15 cellular contexts compared by ENCODE assay signal in genomic region chr14:24715239-24715638, GRCh38.
DNase-seq lines count a peak whose midpoint lies in the region; ATAC-seq lines count a peak whose summit lies in the region.
"Had no signal": no experiment of that assay in that cellular context is flagged by ENCODE, and none has a peak within 500 bp of the region (broad histone marks: within the 10 kb centered on the region; RNA-seq: fewer than 3 reads in every experiment).

No MANE protein-coding gene starts in this region.

- H4K91ac ChIP-seq in mesenchymal stem cell (ENCODE audit: low read length): peak overlapping the region; percentile 15

- H3K27ac Mint-ChIP-seq in activated CD4-positive, alpha-beta T cell treated with anti-CD3 and anti-CD28 coated beads for 36 hours: no peak overlapping the region
- H3K27ac Mint-ChIP-seq in activated T-cell treated with anti-CD3 and anti-CD28 coated beads, Interleukin-2, amount 50 U/mL, for 72 hours: no peak overlapping the region
- H3K27ac Mint-ChIP-seq in stimulated activated naive CD8-positive, alpha-beta T cell treated with anti-CD3 and anti-CD28 coated beads, Interleukin-15, amount 100 ng/mL, for 72 hours: peak overlapping the region in 1 of 2 donors; percentile 71
- H3K27ac Mint-ChIP-seq: CD4-positive, alpha-beta T cell had no signal

- peaks cover 6% of the 10 kb centered on the region for H3K4me1 Mint-ChIP-seq in activated CD4-positive, alpha-beta T cell treated with anti-CD3 and anti-CD28 coated beads for 36 hours
- H3K4me1 Mint-ChIP-seq in activated T-cell treated with anti-CD3 and anti-CD28 coated beads, Interleukin-2, amount 50 U/mL, for 72 hours (ENCODE audit: low read depth): peaks cover 11% of the 10 kb centered on the region
- peaks cover 12% of the 10 kb centered on the region for H3K4me1 Mint-ChIP-seq in stimulated activated naive CD8-positive, alpha-beta T cell treated with anti-CD3 and anti-CD28 coated beads, Interleukin-15, amount 100 ng/mL, for 72 hours

- peak; percentile 42 for ATAC-seq in activated CD4-positive, alpha-beta T cell treated with anti-CD3 and anti-CD28 coated beads for 36 hours
- ATAC-seq in activated T-cell treated with anti-CD3 and anti-CD28 coated beads, Interleukin-2, amount 50 U/mL, for 72 hours (replicated peaks in 1 of 2): peak; percentile 66 to 84
- ATAC-seq in stimulated activated naive CD8-positive, alpha-beta T cell treated with anti-CD3 and anti-CD28 coated beads, Interleukin-15, amount 100 ng/mL, for 72 hours: peak; percentile 75
- no peak for ATAC-seq in HG02759 (IDR thresholded peaks at IDR 0.05; ENCODE audit: unreplicated experiment)
- ATAC-seq: A549 had no signal

- no peak overlapping the region for H3K4me3 Mint-ChIP-seq in activated CD4-positive, alpha-beta T cell treated with anti-CD3 and anti-CD28 coated beads for 36 hours
- no peak overlapping the region for H3K4me3 Mint-ChIP-seq in activated T-cell treated with anti-CD3 and anti-CD28 coated beads, Interleukin-2, amount 50 U/mL, for 72 hours
- H3K4me3 Mint-ChIP-seq in stimulated activated naive CD8-positive, alpha-beta T cell treated with anti-CD3 and anti-CD28 coated beads, Interleukin-15, amount 100 ng/mL, for 72 hours: no peak overlapping the region
- H3K4me3 Mint-ChIP-seq: CD4-positive, alpha-beta T cell had no signal

- no peak overlapping the region for H3K9ac ChIP-seq in mesenchymal stem cell (ENCODE audit: low read length)

- no peaks in the 10 kb centered on the region for H3K9me3 ChIP-seq in mesenchymal stem cell (ENCODE audit: control insufficient read depth, low read length)
- H3K9me3 ChIP-seq: A549, Caco-2, HAP-1 had no signal

- H3K23ac ChIP-seq in mesenchymal stem cell (ENCODE audit: low read length in 2 of 2): no peak overlapping the region

- no peak overlapping the region for H2AK5ac ChIP-seq in mesenchymal stem cell (ENCODE audit: low read length, severe bottlenecking)

- H3K4me2 ChIP-seq in mesenchymal stem cell (ENCODE audit: low read length, poor library complexity, severe bottlenecking): no peak overlapping the region
- H3K4me2 ChIP-seq: A549 had no signal

- no peak for DNase-seq in activated CD4-positive, alpha-beta T cell treated with anti-CD3 and anti-CD28 coated beads for 36 hours
- DNase-seq in activated CD4-positive, alpha-beta T cell treated with anti-CD3 and anti-CD28 coated beads for 1 hour: no peak
- DNase-seq in activated T-cell treated with anti-CD3 and anti-CD28 coated beads, Interleukin-2, amount 50 U/mL, for 72 hours: no peak
- DNase-seq in activated T-cell treated with anti-CD3 and anti-CD28 coated beads, Interleukin-2, amount 50 U/mL, for 1 hour: no peak
- DNase-seq in mesenchymal stem cell (no peak), mucosa of gallbladder (ENCODE audit: low spot score) (no peak)
- no peak for DNase-seq in stimulated activated naive CD8-positive, alpha-beta T cell treated with anti-CD3 and anti-CD28 coated beads, Interleukin-15, amount 100 ng/mL, for 72 hours
- DNase-seq: AML-193; Caco-2; CD4-positive, alpha-beta T cell had no signal

- H3K4ac ChIP-seq in mesenchymal stem cell (ENCODE audit: low read depth in 1 of 2, low read length in 2 of 2): no peak overlapping the region

- H3K9me3 Mint-ChIP-seq in activated CD4-positive, alpha-beta T cell treated with anti-CD3 and anti-CD28 coated beads for 36 hours (ENCODE audit: low read depth): no peaks in the 10 kb centered on the region
- no peaks in the 10 kb centered on the region for H3K9me3 Mint-ChIP-seq in activated T-cell treated with anti-CD3 and anti-CD28 coated beads, Interleukin-2, amount 50 U/mL, for 72 hours
- no peaks in the 10 kb centered on the region for H3K9me3 Mint-ChIP-seq in stimulated activated naive CD8-positive, alpha-beta T cell treated with anti-CD3 and anti-CD28 coated beads, Interleukin-15, amount 100 ng/mL, for 72 hours
- H3K9me3 Mint-ChIP-seq: CD4-positive, alpha-beta T cell had no signal

- no peak overlapping the region for H2BK12ac ChIP-seq in mesenchymal stem cell (ENCODE audit: low read length in 2 of 2)

- no peaks in the 10 kb centered on the region for H3K36me3 ChIP-seq in mesenchymal stem cell (ENCODE audit: control insufficient read depth in 1 of 2, insufficient read depth in 2 of 2, low read depth in 1 of 2, low read length in 2 of 2)
- H3K36me3 ChIP-seq: HAP-1 had no signal

- H3K4me1 ChIP-seq in mesenchymal stem cell (ENCODE audit: control insufficient read depth, insufficient read depth, low read depth, low read length): peaks cover 2% of the 10 kb centered on the region
- H3K4me1 ChIP-seq: A549, Caco-2, HAP-1 had no signal

- no peaks in the 10 kb centered on the region for H3K36me3 Mint-ChIP-seq in activated CD4-positive, alpha-beta T cell treated with anti-CD3 and anti-CD28 coated beads for 36 hours (ENCODE audit: low read depth)
- no peaks in the 10 kb centered on the region for H3K36me3 Mint-ChIP-seq in activated T-cell treated with anti-CD3 and anti-CD28 coated beads, Interleukin-2, amount 50 U/mL, for 72 hours (ENCODE audit: insufficient read depth in 2 of 2)

- no peak overlapping the region for H2AFZ ChIP-seq in mesenchymal stem cell (ENCODE audit: low read depth, low read length)

- no peak overlapping the region for H3K14ac ChIP-seq in mesenchymal stem cell (ENCODE audit: low read length in 2 of 2)

- H3K27ac ChIP-seq in mesenchymal stem cell (ENCODE audit: low read length, poor library complexity, severe bottlenecking): no peak overlapping the region
- H3K27ac ChIP-seq: 22Rv1, A549, C4-2B had no signal

- H2BK5ac ChIP-seq in mesenchymal stem cell (ENCODE audit: low read depth, low read length, poor library complexity, severe bottlenecking): no peak overlapping the region

- no peaks in the 10 kb centered on the region for H3K79me1 ChIP-seq in mesenchymal stem cell (replicated peaks; ENCODE audit: low read length, poor library complexity, severe bottlenecking)

- H3K4me3 ChIP-seq in mesenchymal stem cell (ENCODE audit: insufficient read depth in 1 of 2, low read depth in 1 of 2, low read length in 2 of 2): no peak overlapping the region
- H3K4me3 ChIP-seq: A549, HAP-1 had no signal

- intact Hi-C loops in activated CD4-positive, alpha-beta T cell treated with anti-CD3 and anti-CD28 coated beads for 36 hours (cut with DNase I, micrococcal nuclease): no loop called here

- no peak overlapping the region for H2BK120ac ChIP-seq in mesenchymal stem cell (ENCODE audit: low read depth, low read length)

- CTCF ChIA-PET in activated CD4-positive, alpha-beta T cell treated with anti-CD3 and anti-CD28 coated beads for 36 hours (lab: Charles Lee): interaction anchor here (0.8 to 1.7 kb wide), 2 partner anchors 19 to 362 kb away, joined by 3 to 6 read pairs; no protein-coding TSS in a partner anchor

- 47% methylated on average over 2 of the region's 2 CpGs for WGBS in mesenchymal stem cell

- peaks cover 8% of the 10 kb centered on the region for H3K27me3 Mint-ChIP-seq in activated CD4-positive, alpha-beta T cell treated with anti-CD3 and anti-CD28 coated beads for 36 hours
- H3K27me3 Mint-ChIP-seq in activated T-cell treated with anti-CD3 and anti-CD28 coated beads, Interleukin-2, amount 50 U/mL, for 72 hours (ENCODE audit: low read depth): peaks cover 35% of the 10 kb centered on the region
- peaks cover 37% of the 10 kb centered on the region for H3K27me3 Mint-ChIP-seq in stimulated activated naive CD8-positive, alpha-beta T cell treated with anti-CD3 and anti-CD28 coated beads, Interleukin-15, amount 100 ng/mL, for 72 hours

- POLR2A ChIA-PET in activated CD4-positive, alpha-beta T cell treated with anti-CD3 and anti-CD28 coated beads for 36 hours (lab: Charles Lee): no interaction called here

- peaks cover 0 to 11% of the 10 kb centered on the region in 2 experiments for H3K27me3 ChIP-seq in mesenchymal stem cell (ENCODE audit: control insufficient read depth in 1 of 2, insufficient read depth in 1 of 2, low read length in 2 of 2)

- no peak overlapping the region for H3K18ac ChIP-seq in mesenchymal stem cell (ENCODE audit: low read depth in 1 of 2, low read length in 2 of 2)

- no peak overlapping the region for H2BK15ac ChIP-seq in mesenchymal stem cell (ENCODE audit: low read depth, poor library complexity, severe bottlenecking)

- H4K8ac ChIP-seq in mesenchymal stem cell (ENCODE audit: low read length): no peak overlapping the region
